Comparison of ENCODE assay signal across 1 cellular context in the genomic region with DNA sequence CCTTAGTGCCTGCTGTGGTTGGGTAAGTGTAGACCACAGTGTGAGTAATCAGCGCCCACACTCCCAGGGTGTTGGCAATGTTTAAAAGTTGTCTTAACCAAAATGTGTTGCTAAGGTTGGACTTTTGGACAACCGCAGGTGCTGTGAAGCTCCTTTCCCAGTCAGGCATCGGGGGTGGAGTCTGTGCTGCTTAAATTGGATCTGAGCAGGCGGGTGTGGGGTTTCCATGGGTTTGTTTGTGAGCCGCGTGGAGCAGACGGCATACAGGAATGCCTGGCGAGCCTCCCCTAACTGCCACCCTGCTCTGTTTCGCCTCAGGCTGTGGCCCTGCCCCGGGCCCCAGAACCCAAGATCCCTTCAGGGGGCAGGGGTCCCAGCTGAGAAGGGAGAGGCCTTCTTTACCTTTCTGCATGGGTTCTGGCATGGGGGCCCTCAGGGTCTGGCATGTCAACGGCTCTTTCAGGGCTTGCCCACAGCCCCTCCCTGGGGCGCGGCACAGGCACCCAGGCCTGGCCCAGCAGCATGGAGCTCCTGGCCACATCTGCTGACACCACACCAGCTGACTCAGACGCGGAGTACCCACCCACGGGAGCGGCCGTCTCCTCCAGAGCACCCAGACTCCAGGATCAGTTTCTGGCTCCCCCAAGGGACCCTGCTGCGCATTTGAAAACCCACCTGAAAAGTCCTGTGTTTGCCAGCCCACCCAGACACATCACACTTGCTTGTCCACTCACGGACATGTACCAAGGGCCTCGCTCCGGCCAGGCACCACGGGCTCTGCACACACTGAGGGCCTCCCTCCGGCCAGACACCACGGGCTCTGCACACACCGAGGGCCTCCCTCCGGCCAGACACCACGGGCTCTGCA.
TF ChIP-seq lines count a peak whose summit lies in the region.

No MANE protein-coding gene starts in this region.

TF ChIP-seq in IMR-90, 13 proteins besides CTCF, POLR2A, EP300 and RAD21 (continued from another document):
- TF ChIP-seq CEBPB (IDR thresholded peaks at IDR 0.05; ENCODE audit: low read depth, low read length) (no peak), MXI1 (IDR thresholded peaks at IDR 0.05; ENCODE audit: borderline replicate concordance, low read depth, low read length) (no peak), BHLHE40 (IDR thresholded peaks at IDR 0.05; ENCODE audit: low read depth, low read length) (no peak), FOS (IDR thresholded peaks at IDR 0.05; ENCODE audit: low read depth, low read length) (no peak), RCOR1 (IDR thresholded peaks at IDR 0.05; ENCODE audit: insufficient replicate concordance, low read length) (no peak), RFX5 (IDR thresholded peaks at IDR 0.05; ENCODE audit: low read depth, low read length) (no peak), MAZ (IDR thresholded peaks at IDR 0.05; ENCODE audit: borderline replicate concordance, low read depth, low read length) (no peak)
- TF ChIP-seq, protein P1, sequence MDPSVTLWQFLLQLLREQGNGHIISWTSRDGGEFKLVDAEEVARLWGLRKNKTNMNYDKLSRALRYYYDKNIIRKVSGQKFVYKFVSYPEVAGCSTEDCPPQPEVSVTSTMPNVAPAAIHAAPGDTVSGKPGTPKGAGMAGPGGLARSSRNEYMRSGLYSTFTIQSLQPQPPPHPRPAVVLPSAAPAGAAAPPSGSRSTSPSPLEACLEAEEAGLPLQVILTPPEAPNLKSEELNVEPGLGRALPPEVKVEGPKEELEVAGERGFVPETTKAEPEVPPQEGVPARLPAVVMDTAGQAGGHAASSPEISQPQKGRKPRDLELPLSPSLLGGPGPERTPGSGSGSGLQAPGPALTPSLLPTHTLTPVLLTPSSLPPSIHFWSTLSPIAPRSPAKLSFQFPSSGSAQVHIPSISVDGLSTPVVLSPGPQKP (IDR thresholded peaks at IDR 0.05; ENCODE audit: borderline replicate concordance, low read depth, low read length), result no peak
TF ChIP-seq in IMR-90: peak in this region for 0.
